ENCODE assay signal across 6 cellular contexts in genomic region chr3:68614087-68614486, GRCh38.
"Had no signal": no experiment of that assay in that cellular context is flagged by ENCODE, and none has a peak within 500 bp of the region (broad histone marks: within the 10 kb centered on the region; RNA-seq: fewer than 3 reads in every experiment).

No MANE protein-coding gene starts in this region.

- H3K4me3 ChIP-seq: K562 had no signal

- FAIRE-seq: HTR-8/SVneo, K562 had no signal

- H3K27ac ChIP-seq: HL-60, KMS-11 had no signal

- DNase-seq: KBM-7, KG1 had no signal

- ATAC-seq: K562 had no signal

- H3K9ac ChIP-seq: KMS-11 had no signal

- H3K4me2 ChIP-seq: KMS-11 had no signal
